Comparison of ENCODE assay signal across 6 cellular contexts in genomic region chr19:40170303-40170989, GRCh38. TPM values are rescaled to one million over a fixed set of nuclear protein-coding genes. Genes with fewer than 3 reads are reported as not detected.
"Had no signal": no experiment of that assay in that cellular context is flagged by ENCODE, and none has a peak within 500 bp of the region (broad histone marks: within the 10 kb centered on the region; RNA-seq: fewer than 3 reads in every experiment).

No MANE protein-coding gene starts in this region.

RNA-seq across cellular contexts. Expression of gene TTC9B, which starts 47.7 kb away (rescaled TPM):
- total RNA-seq: LHCN-M2, MCF 10A, Right ventricle myocardium inferior, SJCRH30 had no signal
- polyA plus RNA-seq: IgD-negative memory B cell had no signal

RNA-seq across cellular contexts. Expression of gene CCNP, which starts 56.0 kb away (rescaled TPM):
- total RNA-seq: HT1080, LHCN-M2, Right ventricle myocardium inferior, SJCRH30 had no signal
- polyA plus RNA-seq: IgD-negative memory B cell had no signal
